20 cellular contexts compared by ENCODE assay signal in the genomic region with DNA sequence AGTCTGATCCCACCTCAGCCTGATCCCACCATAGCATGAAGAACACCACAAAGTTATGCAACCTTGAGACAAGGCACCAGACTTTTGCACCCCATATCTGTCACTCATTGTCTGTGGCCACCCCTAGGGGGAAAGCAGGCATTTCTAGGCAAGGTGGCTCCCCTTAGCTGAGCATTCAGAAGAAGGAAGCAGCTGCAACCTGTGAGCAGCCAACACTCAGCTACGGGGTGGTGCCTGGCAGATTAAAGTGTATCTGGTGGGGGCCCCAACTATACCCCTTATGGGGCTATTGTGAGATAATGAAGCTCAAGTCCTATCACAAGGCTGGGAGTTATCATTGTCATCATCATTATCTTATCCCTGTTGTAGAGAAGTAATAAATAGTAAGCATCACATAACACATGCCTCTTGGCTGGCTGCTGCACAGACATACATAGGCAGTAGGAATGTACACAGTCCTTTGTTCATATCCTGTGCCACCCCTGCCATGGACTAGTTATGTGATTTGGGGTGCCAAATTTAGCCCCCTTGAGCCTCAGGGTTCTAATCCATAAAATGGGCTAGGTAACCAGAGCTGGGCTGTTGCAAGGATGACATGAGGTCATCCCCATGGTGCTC. TPM values are rescaled to one million over a fixed set of nuclear protein-coding genes. Genes with fewer than 3 reads are reported as not detected.
A peak's percentile ranks its signal among the peaks of the same experiment; 100 is the strongest.
DNase-seq lines count a peak whose midpoint lies in the region; ATAC-seq, FAIRE-seq and TF ChIP-seq lines count a peak whose summit lies in the region.
"Had no signal": no experiment of that assay in that cellular context is flagged by ENCODE, and none has a peak within 500 bp of the region (broad histone marks: within the 10 kb centered on the region; RNA-seq: fewer than 3 reads in every experiment).

No MANE protein-coding gene starts in this region.

- peak overlapping the region; percentile 10; the same call in 1 of the 2 replicates for H3K9ac ChIP-seq in GM12878 (ENCODE audit: control insufficient read depth, insufficient read depth, low read length)

- H3K36me3 Mint-ChIP-seq in stimulated activated naive B cell treated with anti-CD40 and anti-IgM and Interleukin-4, amounts not matched to agents 10 μg/mL and 1 μg/mL and 100 μg/mL, for 72 hours = peaks cover 0 to 4% of the 10 kb centered on the region in 2 donors
- H3K36me3 Mint-ChIP-seq in activated T-cell treated with anti-CD3 and anti-CD28 coated beads, Interleukin-2, amount 50 U/mL, for 4 hours (ENCODE audit: insufficient read depth) = no peaks in the 10 kb centered on the region
- H3K36me3 Mint-ChIP-seq: natural killer cell had no signal

- H3K4me1 ChIP-seq in GM12878 (ENCODE audit: control insufficient read depth, insufficient read depth, low read length) = peaks cover 52% of the 10 kb centered on the region
- H3K4me1 ChIP-seq: BE2C, breast epithelium, suprapubic skin had no signal

- peak overlapping the region; percentile 41; the same call in 1 of the 2 replicates for H2AFZ ChIP-seq in GM12878 (ENCODE audit: control insufficient read depth, low read depth, low read length)

- intact Hi-C loops in GM12878 (cut with micrococcal nuclease; ENCODE audit: unreplicated experiment) = loop anchor here (5.0 kb wide), 2 partner anchors 88 to 117 kb away; no protein-coding TSS in a partner anchor
- intact Hi-C loops in head of caudate nucleus (cut with DNase I) = no loop called here

- H3K79me2 ChIP-seq in GM12878 (ENCODE audit: control insufficient read depth, insufficient read depth, low read length) = no peaks in the 10 kb centered on the region

- no peak overlapping the region for H3K4me3 ChIP-seq in GM12878
- H3K4me3 ChIP-seq: breast epithelium, heart left ventricle, suprapubic skin had no signal

- FAIRE-seq in GM12878 (lab: Jason Lieb, UNC) = no peak
- FAIRE-seq: H1 had no signal

- no peak for DNase-seq in GM12878 (ENCODE audit: low read depth, low spot score)
- DNase-seq in stimulated activated naive B cell treated with anti-CD40 and anti-IgM and Interleukin-4, amounts not matched to agents 10 μg/mL and 1 μg/mL and 100 μg/mL, for 72 hours = no peak
- DNase-seq in activated T-cell treated with anti-CD3 and anti-CD28 coated beads, Interleukin-2, amount 50 U/mL, for 4 hours = no peak
- DNase-seq in head of caudate nucleus = no peak
- DNase-seq in NCI-H2171 (lab: John Stamatoyannopoulos, UW) = no peak
- DNase-seq: activated CD8-positive, alpha-beta T cell treated with anti-CD3 and anti-CD28 coated beads, Interleukin-2, amount 10 ng/mL, durations not matched to agents 7 days and 5 days; BE2C; heart left ventricle; natural killer cell; NCI-H1436 treated with DMSO at 0.1 percent for 48 hours; NCI-H446; posterior cingulate gyrus; stimulated activated CD4-positive, alpha-beta T cell treated with anti-CD3 and anti-CD28 coated beads, Interleukin-4, amount 100 ng/mL, for 24 hours had no signal

- peak overlapping the region; percentile 91 for H3K27ac Mint-ChIP-seq in stimulated activated naive B cell treated with anti-CD40 and anti-IgM and Interleukin-4, amounts not matched to agents 10 μg/mL and 1 μg/mL and 100 μg/mL, for 72 hours
- H3K27ac Mint-ChIP-seq: activated CD8-positive, alpha-beta T cell treated with anti-CD3 and anti-CD28 coated beads, Interleukin-2, amount 10 ng/mL, durations not matched to agents 7 days and 5 days had no signal

- H3K27me3 ChIP-seq in GM12878 (replicated peaks in 1 of 2; ENCODE audit: control insufficient read depth in 2 of 2, insufficient read depth in 2 of 2, low read length in 1 of 2) = no peaks in the 10 kb centered on the region
- H3K27me3 ChIP-seq: BE2C, breast epithelium, suprapubic skin had no signal

- no peaks in the 10 kb centered on the region for H3K27me3 Mint-ChIP-seq in stimulated activated naive B cell treated with anti-CD40 and anti-IgM and Interleukin-4, amounts not matched to agents 10 μg/mL and 1 μg/mL and 100 μg/mL, for 72 hours
- peaks cover 20% of the 10 kb centered on the region for H3K27me3 Mint-ChIP-seq in activated T-cell treated with anti-CD3 and anti-CD28 coated beads, Interleukin-2, amount 50 U/mL, for 4 hours (ENCODE audit: low read depth)

- peak overlapping the region; percentile 55 for H3K27ac ChIP-seq in GM12878 (ENCODE audit: control insufficient read depth, insufficient read depth)
- H3K27ac ChIP-seq: breast epithelium, suprapubic skin had no signal

- no peak for TF ChIP-seq POLR2A in GM12878 (IDR thresholded peaks at IDR 0.05; ENCODE audit: low read depth, low read length)

- H3K4me2 ChIP-seq in GM12878 (ENCODE audit: control insufficient read depth, insufficient read depth) = peak overlapping the region; percentile 80

- H4K20me1 ChIP-seq in GM12878 (ENCODE audit: control insufficient read depth, insufficient read depth) = no peaks in the 10 kb centered on the region; the same call in 1 of the 2 replicates

- H3K9me3 Mint-ChIP-seq in stimulated activated naive B cell treated with anti-CD40 and anti-IgM and Interleukin-4, amounts not matched to agents 10 μg/mL and 1 μg/mL and 100 μg/mL, for 72 hours = no peaks in the 10 kb centered on the region
- H3K9me3 Mint-ChIP-seq in activated T-cell treated with anti-CD3 and anti-CD28 coated beads, Interleukin-2, amount 50 U/mL, for 4 hours = no peaks in the 10 kb centered on the region
- H3K9me3 Mint-ChIP-seq: natural killer cell had no signal

- H3K36me3 ChIP-seq in GM12878 (ENCODE audit: control insufficient read depth in 2 of 2, insufficient read depth in 2 of 2, low read length in 1 of 2) = no peaks in the 10 kb centered on the region
- H3K36me3 ChIP-seq: BE2C, breast epithelium, heart left ventricle, suprapubic skin had no signal

- ATAC-seq in GM18868 (IDR thresholded peaks at IDR 0.05; ENCODE audit: unreplicated experiment) (peak; percentile 6), HG03108 (IDR thresholded peaks at IDR 0.05; ENCODE audit: unreplicated experiment) (peak; percentile 15), GM12878 (peak; percentile 19)
- ATAC-seq in stimulated activated naive B cell treated with anti-CD40 and anti-IgM and Interleukin-4, amounts not matched to agents 10 μg/mL and 1 μg/mL and 100 μg/mL, for 72 hours (replicated peaks) = peak; percentile 21 to 35
- ATAC-seq in activated T-cell treated with anti-CD3 and anti-CD28 coated beads, Interleukin-2, amount 50 U/mL, for 4 hours = no peak
- ATAC-seq: activated CD8-positive, alpha-beta T cell treated with anti-CD3 and anti-CD28 coated beads, Interleukin-2, amount 10 ng/mL, durations not matched to agents 7 days and 5 days had no signal

- RAD21 ChIA-PET in GM12878 (lab: Charles Lee; ENCODE audit: unreplicated experiment) = no interaction called here

- BruUV-seq in GM12878 (replicated peaks; lab: Mats Ljungman, UMichigan) = no TSS peak

- H3K4me1 Mint-ChIP-seq in stimulated activated naive B cell treated with anti-CD40 and anti-IgM and Interleukin-4, amounts not matched to agents 10 μg/mL and 1 μg/mL and 100 μg/mL, for 72 hours = peaks cover 46 to 68% of the 10 kb centered on the region in 2 donors
- no peaks in the 10 kb centered on the region for H3K4me1 Mint-ChIP-seq in activated T-cell treated with anti-CD3 and anti-CD28 coated beads, Interleukin-2, amount 50 U/mL, for 4 hours (ENCODE audit: low read depth)

- TF ChIP-seq CTCF in GM12878 (IDR thresholded peaks at IDR 0.05 in 2 of 3, conservative IDR thresholded peaks at IDR 0.05 in 1 of 3; ENCODE audit: control insufficient read depth in 2 of 3, extremely low read depth in 1 of 3, insufficient read depth in 1 of 3, low read depth in 3 of 3, low read length in 3 of 3) = no peak

- CTCF ChIA-PET in GM12878 (lab: Yijun Ruan, JAX) = no interaction called here

- no peak for TF ChIP-seq RAD21 in GM12878 (IDR thresholded peaks at IDR 0.05; ENCODE audit: insufficient read depth, low read depth, low read length)

- in situ Hi-C loops in GM12878 (cut with MboI) = no loop called here

- TF ChIP-seq EP300 in GM12878 (IDR thresholded peaks at IDR 0.05; ENCODE audit: borderline replicate concordance in 1 of 2, control insufficient read depth in 1 of 2, low read depth in 2 of 2, low read length in 2 of 2) = no peak

- SMC1A ChIA-PET in GM12878 (lab: Charles Lee; ENCODE audit: uncharacterized antibody, unreplicated experiment) = interaction anchor here (0.6 to 1.3 kb wide), 5 partner anchors 11 to 1212 kb away, joined by 3 read pairs; no protein-coding TSS in a partner anchor

- no peaks in the 10 kb centered on the region for H3K9me3 ChIP-seq in GM12878 (replicated peaks; ENCODE audit: control insufficient read depth, insufficient read depth, low read length)
- H3K9me3 ChIP-seq: BE2C, breast epithelium, heart left ventricle, suprapubic skin had no signal

- no peak overlapping the region for H3K4me3 Mint-ChIP-seq in stimulated activated naive B cell treated with anti-CD40 and anti-IgM and Interleukin-4, amounts not matched to agents 10 μg/mL and 1 μg/mL and 100 μg/mL, for 72 hours
- H3K4me3 Mint-ChIP-seq in activated T-cell treated with anti-CD3 and anti-CD28 coated beads, Interleukin-2, amount 50 U/mL, for 4 hours = no peak overlapping the region
- H3K4me3 Mint-ChIP-seq: activated CD8-positive, alpha-beta T cell treated with anti-CD3 and anti-CD28 coated beads, Interleukin-2, amount 10 ng/mL, durations not matched to agents 7 days and 5 days; natural killer cell had no signal

- POLR2A ChIA-PET in GM12878 (lab: Charles Lee) = no interaction called here

- WGBS in GM12878 (ENCODE audit: insufficient coverage, insufficient replicate concordance, low lambda C conversion rate, missing lambda C conversion rate) = 10% methylated on average over 1 of the region's 1 CpG

RNA-seq across cellular contexts. Expression of a gene that starts 20.6 kb away (rescaled TPM):
- total RNA-seq in GM12878 (2013; cell fraction: nucleolus; rRNA removed) = 4.9 and 6.1 TPM in 2 replicates
- total RNA-seq in GM12878 (2014; rRNA removed) = 0.05 and 0.11 TPM in 2 replicates
- total RNA-seq in GM12878 (2014; rRNA removed; fragmentation: Illumina TruSeq; extraction: Trizol) = 0.05 TPM in 1 of 2 replicates, not detected in the other
- total RNA-seq in GM12878 (2021) = not detected in 2 replicates
- polyA plus RNA-seq in GM12878 (2011; ENCODE audit: low read depth) = 0.43 TPM
- polyA plus RNA-seq in GM12878 (2011; rRNA removed) = 0.07 TPM in 2 replicates
- polyA plus RNA-seq in GM12878 (2011; cell fraction: cytosol; rRNA removed) = 0.10 TPM in 1 of 2 replicates, not detected in the other
- polyA plus RNA-seq in GM12878 (2011; cell fraction: nucleus; rRNA removed) = 0.06 TPM in 1 of 2 replicates, not detected in the other
- polyA plus RNA-seq in GM12878 (2012) = 0.69 and 0.94 TPM in 2 replicates
- polyA plus RNA-seq in GM12878 (2014; fragmentation: Illumina TruSeq; extraction: Trizol) = 0.06 TPM in 1 of 2 replicates, not detected in the other
- polyA plus RNA-seq in GM12878 (2014; fragmentation: Nextera tagmentation; extraction: Ambion mirVana) = under 1 TPM; 0.05 to 0.06 TPM
- polyA plus RNA-seq in GM12878 (2014; rRNA removed) = not detected in 2 replicates
- polyA plus RNA-seq in GM12878 (2016; fragmentation: Nextera tagmentation; extraction: Ambion mirVana) = under 1 TPM in 1 of 2 experiments, not detected in 1; 0.10 TPM
- polyA minus RNA-seq in GM12878 (2011; rRNA and poly(A)+ RNA removed) = 0.15 TPM in 1 of 2 replicates, not detected in the other
- polyA minus RNA-seq in GM12878 (2011; cell fraction: cytosol; rRNA and poly(A)+ RNA removed) = not detected in 2 replicates
- not detected in 2 replicates for polyA minus RNA-seq in GM12878 (2011; cell fraction: nucleus; rRNA and poly(A)+ RNA removed)
- under 1 TPM; 0.13 to 0.20 (median 0.14) TPM for total RNA-seq in activated T-cell treated with anti-CD3 and anti-CD28 coated beads, Interleukin-2, amount 50 U/mL, for 4 hours
- total RNA-seq: HT-29, lung microvascular endothelial cell had no signal

Comparison
In these comparisons a context has a peak if more than half of its experiments do, and no peak if none do; other contexts are left out.
1. ATAC-seq: peak in GM18868 (single experiment), HG03108 (single experiment), GM12878 (single experiment) and stimulated activated naive B cell treated with anti-CD40 and anti-IgM and Interleukin-4, amounts not matched to agents 10 μg/mL and 1 μg/mL and 100 μg/mL, for 72 hours (2 of 2); none in activated T-cell treated with anti-CD3 and anti-CD28 coated beads, Interleukin-2, amount 50 U/mL, for 4 hours (0 of 2).